18 cellular contexts compared by ENCODE assay signal in the genomic region with DNA sequence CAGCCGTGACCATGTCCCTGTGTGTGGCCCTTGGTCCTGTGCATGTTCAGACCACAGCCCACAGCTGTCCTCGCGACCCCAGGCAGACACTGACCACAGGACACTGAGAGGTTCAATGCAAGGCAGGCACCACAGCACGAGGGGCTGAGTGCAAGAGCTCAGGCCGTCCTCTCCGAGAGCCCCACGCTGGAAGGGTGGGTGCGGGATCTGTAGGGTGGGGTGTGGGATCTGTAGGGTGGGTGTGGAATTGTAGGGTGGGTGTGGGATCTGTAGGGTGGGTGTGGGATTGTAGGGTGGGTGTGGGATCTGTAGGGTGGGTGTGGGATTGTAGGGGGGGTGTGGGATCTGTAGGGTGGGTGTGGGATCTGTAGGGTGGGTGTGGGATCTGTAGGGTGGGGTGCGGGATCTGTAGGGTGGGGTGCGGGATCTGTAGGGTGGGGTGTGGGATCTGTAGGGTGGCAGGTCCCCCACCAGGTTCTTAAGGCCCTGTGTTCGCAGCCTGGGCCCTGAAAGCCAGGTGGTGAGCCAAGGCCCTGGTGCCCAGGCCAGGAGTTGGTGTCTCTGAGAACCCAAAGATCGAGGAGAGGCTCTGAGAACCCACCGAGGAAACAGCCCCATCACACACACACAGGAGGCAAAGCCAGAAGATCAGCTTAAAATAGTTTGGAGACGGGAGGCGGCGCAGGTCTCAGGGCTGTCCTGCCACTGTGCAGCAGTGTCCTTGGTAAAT. TPM values are rescaled to one million over a fixed set of nuclear protein-coding genes. Genes with fewer than 3 reads are reported as not detected.
DNase-seq lines count a peak whose midpoint lies in the region; ATAC-seq and TF ChIP-seq lines count a peak whose summit lies in the region.
"Had no signal": no experiment of that assay in that cellular context is flagged by ENCODE, and none has a peak within 500 bp of the region (broad histone marks: within the 10 kb centered on the region; RNA-seq: fewer than 3 reads in every experiment).

No MANE protein-coding gene starts in this region.

- no peaks in the 10 kb centered on the region for H3K79me2 ChIP-seq in osteoblast (ENCODE audit: insufficient read depth, low read length)

- DNase-seq in CD14-positive monocyte (ENCODE audit: low spot score), result no peak
- DNase-seq in H7, result peak; percentile 55
- peak; percentile 42 for DNase-seq in endodermal cell
- peak; percentile 48 for DNase-seq in osteoblast (ENCODE audit: insufficient read length, low spot score, missing footprints)
- no peak for DNase-seq in DMS153 treated with DMSO at 0.1 percent for 48 hours (lab: John Stamatoyannopoulos, UW; ENCODE audit: unreplicated experiment)
- DNase-seq: ACHN; C1 segment of cervical spinal cord; DMS79; HFFc6; NCI-H1105; NCI-H2081 treated with DMSO at 0.1 percent for 48 hours; NCI-H446 treated with DMSO at 0.1 percent for 48 hours; NK-92 treated with Interleukin-12 subunit alpha and Interleukin-12 subunit beta, amount 100 ng/mL, for 24 hours; SIG-M5 had no signal

- intact Hi-C loops in CD14-positive monocyte (cut with micrococcal nuclease), result no loop called here

- peaks cover 50% of the 10 kb centered on the region for H3K4me1 Mint-ChIP-seq in CD14-positive monocyte
- no peaks in the 10 kb centered on the region for H3K4me1 Mint-ChIP-seq in endodermal cell

- ATAC-seq in HG03039 (IDR thresholded peaks at IDR 0.05; ENCODE audit: unreplicated experiment), result no peak
- no peak for ATAC-seq in GM18505 (IDR thresholded peaks at IDR 0.05; ENCODE audit: unreplicated experiment)
- ATAC-seq in GM21360 (IDR thresholded peaks at IDR 0.05; ENCODE audit: unreplicated experiment), result no peak
- ATAC-seq: SK-N-SH treated with all-trans-retinoic acid at 6 μM for 48 hours had no signal

- no peak overlapping the region for H2AFZ ChIP-seq in osteoblast (ENCODE audit: low read length)

- TF ChIP-seq CTCF in CD14-positive monocyte (IDR thresholded peaks at IDR 0.05) (no peak), endodermal cell (conservative IDR thresholded peaks at IDR 0.05) (no peak), osteoblast (IDR thresholded peaks at IDR 0.05; ENCODE audit: extremely low read depth, low read depth, low read length) (no peak)

- peak overlapping the region in 4 of 7 donors; percentile 40 to 88 (median 66) for H3K27ac Mint-ChIP-seq in CD14-positive monocyte
- no peak overlapping the region for H3K27ac Mint-ChIP-seq in endodermal cell
- H3K27ac Mint-ChIP-seq: HFFc6 had no signal

- H3K9ac ChIP-seq in endodermal cell (ENCODE audit: extremely low read depth, low read length, poor library complexity, severe bottlenecking), result no peak overlapping the region

- H3K4me1 ChIP-seq in endodermal cell (ENCODE audit: control insufficient read depth, insufficient read depth, low read length) (no peaks in the 10 kb centered on the region), osteoblast (ENCODE audit: insufficient read depth, low read length) (peaks cover 6% of the 10 kb centered on the region)

- H3K36me3 ChIP-seq in H7 (replicated peaks; ENCODE audit: control insufficient read depth, insufficient read depth, low read length) (no peaks in the 10 kb centered on the region), endodermal cell (ENCODE audit: control insufficient read depth, insufficient read depth, low read length) (no peaks in the 10 kb centered on the region), osteoblast (ENCODE audit: insufficient read depth, low read length) (no peaks in the 10 kb centered on the region)

- H3K4me3 ChIP-seq in H7 (ENCODE audit: insufficient read depth, low read depth, low read length) (no peak overlapping the region), endodermal cell (ENCODE audit: low read length) (no peak overlapping the region), osteoblast (ENCODE audit: insufficient read depth, low read length) (no peak overlapping the region)

- H3K9me3 Mint-ChIP-seq in CD14-positive monocyte, result peaks cover 0 to 2% (median 0%) of the 10 kb centered on the region in 7 donors
- no peaks in the 10 kb centered on the region for H3K9me3 Mint-ChIP-seq in endodermal cell
- H3K9me3 Mint-ChIP-seq: HFFc6 had no signal

- peaks cover 5 to 20% (median 10%) of the 10 kb centered on the region in 3 donors for H3K27me3 Mint-ChIP-seq in CD14-positive monocyte (ENCODE audit: low read depth in 3 of 3)
- peaks cover 11% of the 10 kb centered on the region for H3K27me3 Mint-ChIP-seq in endodermal cell (ENCODE audit: insufficient read depth)

- H3K27ac ChIP-seq in endodermal cell (ENCODE audit: low read depth, low read length) (no peak overlapping the region), osteoblast (ENCODE audit: low read depth, low read length) (no peak overlapping the region)

- no peaks in the 10 kb centered on the region for H3K27me3 ChIP-seq in H7 (ENCODE audit: control insufficient read depth, insufficient read depth, low read length)
- peaks cover 6% of the 10 kb centered on the region for H3K27me3 ChIP-seq in endodermal cell (ENCODE audit: control insufficient read depth, insufficient read depth, low read length, poor library complexity, severe bottlenecking)
- H3K27me3 ChIP-seq in osteoblast (ENCODE audit: insufficient read depth, low read length), result peaks cover 29% of the 10 kb centered on the region

- no peak for TF ChIP-seq POLR2A in GM18505 (IDR thresholded peaks at IDR 0.05; ENCODE audit: borderline replicate concordance, extremely low read depth, insufficient read depth, insufficient read length)

- H3K4me3 Mint-ChIP-seq in CD14-positive monocyte (no peak overlapping the region), endodermal cell (no peak overlapping the region)
- H3K4me3 Mint-ChIP-seq: HFFc6 had no signal

- WGBS in endodermal cell (ENCODE audit: insufficient coverage in 1 of 2, insufficient read length in 1 of 2), 2 experiments, result 79 to 89% methylated on average over 6 to 16 of the region's 16 CpGs

- peaks cover 2% of the 10 kb centered on the region for H4K20me1 ChIP-seq in osteoblast (ENCODE audit: insufficient read depth, low read length)

- peaks cover 5 to 16% of the 10 kb centered on the region in 2 donors for H3K36me3 Mint-ChIP-seq in CD14-positive monocyte
- H3K36me3 Mint-ChIP-seq in endodermal cell (ENCODE audit: low read depth), result no peaks in the 10 kb centered on the region

- H3K4me2 ChIP-seq in osteoblast (ENCODE audit: insufficient read depth, low read length), result no peak overlapping the region

- no peaks in the 10 kb centered on the region for H3K9me3 ChIP-seq in endodermal cell (ENCODE audit: control insufficient read depth, low read length)
- H3K9me3 ChIP-seq in osteoblast (ENCODE audit: low read depth, low read length), result no peaks in the 10 kb centered on the region

RNA-seq across cellular contexts. Expression of gene METRNL, which starts 48.2 kb away (rescaled TPM):
- 10 to 100 TPM; 13.1 to 29.8 TPM for polyA plus RNA-seq in CD14-positive monocyte
- 26.6 and 32.0 TPM in 2 replicates for total RNA-seq in H7 (2014; rRNA removed; shearing (Covaris generic))
- total RNA-seq in endodermal cell (10 to 100 TPM in 1 of 2 donors, 1 to 10 TPM in 1; 7.3 to 10.3 TPM), osteoblast (137 and 140 TPM in 2 replicates)
- 17.8 TPM for polyA plus RNA-seq in endodermal cell (2013, experiment 1 of 2)
- 16.6 TPM for polyA plus RNA-seq in endodermal cell (2013, experiment 2 of 2)

Comparison
In these comparisons a context has a peak if more than half of its experiments do, and no peak if none do; other contexts are left out.
1. DNase-seq: peak in H7 (single experiment), endodermal cell (single experiment) and osteoblast (single experiment); none in CD14-positive monocyte (single experiment) and DMS153 treated with DMSO at 0.1 percent for 48 hours (single experiment).